Comparison of ENCODE assay signal across 26 cellular contexts in genomic region chr1:116717318-116717717, GRCh38. TPM values are rescaled to one million over a fixed set of nuclear protein-coding genes. Genes with fewer than 3 reads are reported as not detected.
DNase-seq lines count a peak whose midpoint lies in the region; ATAC-seq and TF ChIP-seq lines count a peak whose summit lies in the region.
"Had no signal": no experiment of that assay in that cellular context is flagged by ENCODE, and none has a peak within 500 bp of the region (broad histone marks: within the 10 kb centered on the region; RNA-seq: fewer than 3 reads in every experiment).

No MANE protein-coding gene starts in this region.

- WGBS in upper lobe of left lung, 2 donors: 54 to 65% methylated on average over 3 of the region's 3 CpGs

- H3K4me3 ChIP-seq in upper lobe of left lung: no peak overlapping the region
- H3K4me3 ChIP-seq: BLaER1, SK-N-MC had no signal

- peak; percentile 24 to 77 for ATAC-seq in upper lobe of left lung (ENCODE audit: low FRiP score in 2 of 2)
- ATAC-seq: HCT116 had no signal

- TF ChIP-seq CTCF in upper lobe of left lung (IDR thresholded peaks at IDR 0.05): no peak

- H3K27me3 ChIP-seq in upper lobe of left lung: no peaks in the 10 kb centered on the region
- H3K27me3 ChIP-seq: BLaER1 had no signal

- no peaks in the 10 kb centered on the region for H3K36me3 ChIP-seq in upper lobe of left lung
- H3K36me3 ChIP-seq: BLaER1 had no signal

- DNase-seq in DMS153 (lab: John Stamatoyannopoulos, UW) (peak; percentile 17), DMS153 treated with DMSO at 0.1 percent for 48 hours (lab: John Stamatoyannopoulos, UW; ENCODE audit: unreplicated experiment) (no peak), NCI-H748 (lab: John Stamatoyannopoulos, UW; ENCODE audit: unreplicated experiment) (peak; percentile 59), SHP77 treated with DMSO at 0.1 percent for 48 hours (lab: John Stamatoyannopoulos, UW) (peak; percentile 26), upper lobe of left lung (no peak), anterior cingulate cortex (lab: John Stamatoyannopoulos, UW) (no peak)
- DNase-seq in NK-92 treated with Interleukin-12 subunit alpha and Interleukin-12 subunit beta, amount 100 ng/mL, for 24 hours (lab: John Stamatoyannopoulos, UW): no peak
- DNase-seq in activated CD4-positive, CD25-positive, alpha-beta regulatory T cell (lab: John Stamatoyannopoulos, UW): no peak
- DNase-seq: ACHN; CD4-positive, alpha-beta T cell; COR-L47; IMR-90; NCI-H1436; NCI-H2081 treated with DMSO at 0.1 percent for 48 hours; NCI-H2171 treated with DMSO at 0.1 percent for 48 hours; NCI-H446 treated with DMSO at 0.1 percent for 48 hours; NCI-H526 treated with DMSO at 0.1 percent for 48 hours; Right ventricle myocardium superior had no signal

- H3K27ac ChIP-seq in upper lobe of left lung: no peak overlapping the region
- H3K27ac ChIP-seq: 22Rv1, BLaER1, SK-N-MC had no signal

- no peaks in the 10 kb centered on the region for H3K9me3 ChIP-seq in upper lobe of left lung
- H3K9me3 ChIP-seq: BLaER1 had no signal

- TF ChIP-seq POLR2A in upper lobe of left lung (IDR thresholded peaks at IDR 0.05): no peak

- TF ChIP-seq EP300 in upper lobe of left lung (IDR thresholded peaks at IDR 0.05): no peak

- H3K4me1 ChIP-seq in upper lobe of left lung: peaks cover 0 to 2% (median 0%) of the 10 kb centered on the region in 4 donors
- H3K4me1 ChIP-seq: BLaER1 had no signal

RNA-seq across cellular contexts. Expression of gene CD2, which starts 36.9 kb away (rescaled TPM):
- 10 to 100 TPM in 2 of 6 donors, 1 to 10 TPM in 4; 3.8 to 23.5 (median 7.9) TPM for total RNA-seq in upper lobe of left lung
- total RNA-seq: Daoy, H1, IMR-90, M059J, RPMI7951 had no signal

RNA-seq across cellular contexts. Expression of gene IGSF3, which starts 49.8 kb away (rescaled TPM):
- 10 to 100 TPM; 15.1 to 28.3 (median 23.7) TPM for total RNA-seq in upper lobe of left lung

Comparison
In these comparisons a context has a peak if more than half of its experiments do, and no peak if none do; other contexts are left out.
1. DNase-seq: peak in DMS153 (single experiment), NCI-H748 (single experiment) and SHP77 treated with DMSO at 0.1 percent for 48 hours (single experiment); none in DMS153 treated with DMSO at 0.1 percent for 48 hours (single experiment), upper lobe of left lung (0 of 2), NK-92 treated with Interleukin-12 subunit alpha and Interleukin-12 subunit beta, amount 100 ng/mL, for 24 hours (single experiment), anterior cingulate cortex (0 of 58) and activated CD4-positive, CD25-positive, alpha-beta regulatory T cell (0 of 4).